Comparison of ENCODE assay signal across 2 cellular contexts in the genomic region with DNA sequence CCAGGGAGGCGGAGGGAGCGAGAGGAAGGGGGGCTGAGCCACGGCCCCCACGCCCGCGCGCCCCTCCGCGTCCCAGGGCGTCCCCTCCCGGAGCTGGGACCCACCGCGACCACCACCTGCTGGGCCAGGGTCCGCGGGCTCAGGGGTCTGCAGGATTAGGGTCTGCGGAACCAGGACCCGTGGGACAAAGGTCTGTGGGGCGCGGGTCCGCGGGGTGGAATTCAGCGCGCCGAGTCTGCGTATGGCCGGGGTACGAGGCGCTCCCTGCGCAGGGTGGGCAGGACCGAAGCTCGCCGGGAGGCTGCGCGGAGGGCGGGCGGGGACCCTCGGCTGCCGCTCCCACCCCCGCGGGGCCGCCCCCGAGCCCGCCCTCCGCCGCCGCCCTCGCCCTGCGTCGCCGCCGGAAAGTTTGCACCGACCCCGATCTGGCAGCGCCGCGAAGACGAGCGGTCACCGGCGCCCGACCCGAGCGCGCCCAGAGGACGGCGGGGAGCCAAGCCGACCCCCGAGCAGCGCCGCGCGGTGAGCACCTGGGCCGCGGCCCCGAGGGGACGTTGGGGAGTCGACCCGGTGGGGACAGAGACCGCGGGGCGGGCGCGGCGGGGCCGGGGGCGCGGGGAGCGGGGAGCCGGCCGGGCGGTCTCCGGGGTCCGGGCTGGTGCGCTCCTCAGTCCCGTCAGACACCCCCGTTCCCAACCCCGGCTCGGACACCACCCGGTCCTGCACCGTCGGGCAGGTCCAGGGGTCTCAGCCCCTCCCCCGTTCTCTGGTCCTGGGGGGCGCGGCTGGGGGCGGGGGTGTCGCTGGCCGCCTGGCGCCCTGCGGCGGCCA.
TF ChIP-seq lines count a peak whose summit lies in the region.

A gene (plus strand): TSS at position 423 of the 831 bp plus-strand sequence. CDS start 4,869 bp downstream, outside the sequence.

TF ChIP-seq in neural cell, 6 proteins besides CTCF, POLR2A, EP300 and RAD21:
- TF ChIP-seq MXI1 (conservative IDR thresholded peaks at IDR 0.05; ENCODE audit: poor library complexity, severe bottlenecking) (no peak), EZH2 (IDR thresholded peaks at IDR 0.05; ENCODE audit: borderline replicate concordance, insufficient read depth, low read length, poor library complexity, severe bottlenecking) (peak; percentile 60), SMC3 (conservative IDR thresholded peaks at IDR 0.05; ENCODE audit: poor library complexity) (no peak)
TF ChIP-seq in neural cell: peak in this region for 1.

TF ChIP-seq in GM12891, 5 proteins besides CTCF, POLR2A, EP300 and RAD21 (continued from another document):
- TF ChIP-seq POU2F2 (IDR thresholded peaks at IDR 0.05; ENCODE audit: low read depth, low read length) (no peak), POLR2AphosphoS5 (IDR thresholded peaks at IDR 0.05; ENCODE audit: low read depth, low read length) (no peak), TAF1 (IDR thresholded peaks at IDR 0.05; ENCODE audit: low read depth, low read length) (no peak), PAX5 (IDR thresholded peaks at IDR 0.05; ENCODE audit: insufficient read depth, low read length, severe bottlenecking) (no peak)
